1 cellular context compared by ENCODE assay signal in the genomic region with DNA sequence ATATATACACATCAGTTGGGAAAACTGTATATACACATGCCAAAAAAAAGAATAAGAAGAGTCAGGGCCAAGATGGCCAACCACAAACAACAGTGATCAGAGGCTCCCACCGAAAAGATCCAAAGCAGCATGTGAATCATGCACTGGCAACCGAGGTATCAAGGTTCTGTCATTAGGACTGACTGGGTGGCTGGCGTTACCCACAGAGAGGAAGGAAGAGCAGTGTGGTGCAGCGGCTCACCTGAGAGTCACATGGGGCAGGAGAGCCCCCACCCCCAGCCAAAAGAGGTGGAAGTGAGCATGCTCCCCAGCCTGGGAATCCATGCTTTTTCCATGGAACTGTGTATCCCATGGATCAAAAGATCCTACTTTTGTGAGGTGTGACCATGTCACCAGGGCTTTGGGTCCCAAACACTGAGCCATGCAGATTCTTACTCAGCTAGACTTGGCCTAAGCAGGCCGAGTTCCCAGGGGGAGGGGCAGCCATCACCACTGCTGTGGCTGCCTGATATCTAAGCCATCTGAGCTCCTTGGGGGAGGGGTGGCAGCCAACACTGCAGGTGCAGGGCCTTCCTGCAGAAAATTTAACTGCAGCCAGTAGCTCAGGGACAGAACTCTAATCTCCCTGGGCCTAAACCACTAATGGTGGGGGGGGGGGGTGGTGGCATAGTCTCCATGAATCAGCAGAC.
TF ChIP-seq lines count a peak whose summit lies in the region.

No MANE protein-coding gene starts in this region.

TF ChIP-seq in WTC11, 78 proteins besides CTCF, POLR2A, EP300 and RAD21 (continued from another document):
- TF ChIP-seq, protein P1, sequence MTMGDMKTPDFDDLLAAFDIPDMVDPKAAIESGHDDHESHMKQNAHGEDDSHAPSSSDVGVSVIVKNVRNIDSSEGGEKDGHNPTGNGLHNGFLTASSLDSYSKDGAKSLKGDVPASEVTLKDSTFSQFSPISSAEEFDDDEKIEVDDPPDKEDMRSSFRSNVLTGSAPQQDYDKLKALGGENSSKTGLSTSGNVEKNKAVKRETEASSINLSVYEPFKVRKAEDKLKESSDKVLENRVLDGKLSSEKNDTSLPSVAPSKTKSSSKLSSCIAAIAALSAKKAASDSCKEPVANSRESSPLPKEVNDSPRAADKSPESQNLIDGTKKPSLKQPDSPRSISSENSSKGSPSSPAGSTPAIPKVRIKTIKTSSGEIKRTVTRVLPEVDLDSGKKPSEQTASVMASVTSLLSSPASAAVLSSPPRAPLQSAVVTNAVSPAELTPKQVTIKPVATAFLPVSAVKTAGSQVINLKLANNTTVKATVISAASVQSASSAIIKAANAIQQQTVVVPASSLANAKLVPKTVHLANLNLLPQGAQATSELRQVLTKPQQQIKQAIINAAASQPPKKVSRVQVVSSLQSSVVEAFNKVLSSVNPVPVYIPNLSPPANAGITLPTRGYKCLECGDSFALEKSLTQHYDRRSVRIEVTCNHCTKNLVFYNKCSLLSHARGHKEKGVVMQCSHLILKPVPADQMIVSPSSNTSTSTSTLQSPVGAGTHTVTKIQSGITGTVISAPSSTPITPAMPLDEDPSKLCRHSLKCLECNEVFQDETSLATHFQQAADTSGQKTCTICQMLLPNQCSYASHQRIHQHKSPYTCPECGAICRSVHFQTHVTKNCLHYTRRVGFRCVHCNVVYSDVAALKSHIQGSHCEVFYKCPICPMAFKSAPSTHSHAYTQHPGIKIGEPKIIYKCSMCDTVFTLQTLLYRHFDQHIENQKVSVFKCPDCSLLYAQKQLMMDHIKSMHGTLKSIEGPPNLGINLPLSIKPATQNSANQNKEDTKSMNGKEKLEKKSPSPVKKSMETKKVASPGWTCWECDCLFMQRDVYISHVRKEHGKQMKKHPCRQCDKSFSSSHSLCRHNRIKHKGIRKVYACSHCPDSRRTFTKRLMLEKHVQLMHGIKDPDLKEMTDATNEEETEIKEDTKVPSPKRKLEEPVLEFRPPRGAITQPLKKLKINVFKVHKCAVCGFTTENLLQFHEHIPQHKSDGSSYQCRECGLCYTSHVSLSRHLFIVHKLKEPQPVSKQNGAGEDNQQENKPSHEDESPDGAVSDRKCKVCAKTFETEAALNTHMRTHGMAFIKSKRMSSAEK (CRISPR knock-in tag; IDR thresholded peaks at IDR 0.05; ENCODE audit: borderline replicate concordance) = no peak
- TF ChIP-seq MXD4 (CRISPR knock-in tag; IDR thresholded peaks at IDR 0.05; ENCODE audit: borderline replicate concordance) (no peak), EMX1 (CRISPR knock-in tag; IDR thresholded peaks at IDR 0.05) (no peak), OVOL2 (CRISPR knock-in tag; IDR thresholded peaks at IDR 0.05; ENCODE audit: borderline replicate concordance) (no peak), TCF7 (CRISPR knock-in tag; IDR thresholded peaks at IDR 0.05; ENCODE audit: low read depth) (no peak)
- TF ChIP-seq, protein P2, sequence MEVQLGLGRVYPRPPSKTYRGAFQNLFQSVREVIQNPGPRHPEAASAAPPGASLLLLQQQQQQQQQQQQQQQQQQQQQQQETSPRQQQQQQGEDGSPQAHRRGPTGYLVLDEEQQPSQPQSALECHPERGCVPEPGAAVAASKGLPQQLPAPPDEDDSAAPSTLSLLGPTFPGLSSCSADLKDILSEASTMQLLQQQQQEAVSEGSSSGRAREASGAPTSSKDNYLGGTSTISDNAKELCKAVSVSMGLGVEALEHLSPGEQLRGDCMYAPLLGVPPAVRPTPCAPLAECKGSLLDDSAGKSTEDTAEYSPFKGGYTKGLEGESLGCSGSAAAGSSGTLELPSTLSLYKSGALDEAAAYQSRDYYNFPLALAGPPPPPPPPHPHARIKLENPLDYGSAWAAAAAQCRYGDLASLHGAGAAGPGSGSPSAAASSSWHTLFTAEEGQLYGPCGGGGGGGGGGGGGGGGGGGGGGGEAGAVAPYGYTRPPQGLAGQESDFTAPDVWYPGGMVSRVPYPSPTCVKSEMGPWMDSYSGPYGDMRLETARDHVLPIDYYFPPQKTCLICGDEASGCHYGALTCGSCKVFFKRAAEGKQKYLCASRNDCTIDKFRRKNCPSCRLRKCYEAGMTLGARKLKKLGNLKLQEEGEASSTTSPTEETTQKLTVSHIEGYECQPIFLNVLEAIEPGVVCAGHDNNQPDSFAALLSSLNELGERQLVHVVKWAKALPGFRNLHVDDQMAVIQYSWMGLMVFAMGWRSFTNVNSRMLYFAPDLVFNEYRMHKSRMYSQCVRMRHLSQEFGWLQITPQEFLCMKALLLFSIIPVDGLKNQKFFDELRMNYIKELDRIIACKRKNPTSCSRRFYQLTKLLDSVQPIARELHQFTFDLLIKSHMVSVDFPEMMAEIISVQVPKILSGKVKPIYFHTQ (CRISPR knock-in tag; IDR thresholded peaks at IDR 0.05) = no peak
- TF ChIP-seq, protein P3, sequence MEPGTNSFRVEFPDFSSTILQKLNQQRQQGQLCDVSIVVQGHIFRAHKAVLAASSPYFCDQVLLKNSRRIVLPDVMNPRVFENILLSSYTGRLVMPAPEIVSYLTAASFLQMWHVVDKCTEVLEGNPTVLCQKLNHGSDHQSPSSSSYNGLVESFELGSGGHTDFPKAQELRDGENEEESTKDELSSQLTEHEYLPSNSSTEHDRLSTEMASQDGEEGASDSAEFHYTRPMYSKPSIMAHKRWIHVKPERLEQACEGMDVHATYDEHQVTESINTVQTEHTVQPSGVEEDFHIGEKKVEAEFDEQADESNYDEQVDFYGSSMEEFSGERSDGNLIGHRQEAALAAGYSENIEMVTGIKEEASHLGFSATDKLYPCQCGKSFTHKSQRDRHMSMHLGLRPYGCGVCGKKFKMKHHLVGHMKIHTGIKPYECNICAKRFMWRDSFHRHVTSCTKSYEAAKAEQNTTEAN (CRISPR knock-in tag; IDR thresholded peaks at IDR 0.05) = no peak
